1 cellular context compared by ENCODE assay signal in genomic region chr2:158505448-158505934, GRCh38.
TF ChIP-seq lines count a peak whose summit lies in the region.

No MANE protein-coding gene starts in this region.

TF ChIP-seq in K562, 482 proteins besides CTCF, POLR2A, EP300 and RAD21 (continued from another document and continues in another):
- TF ChIP-seq DIDO1 (tag; IDR thresholded peaks at IDR 0.05; ENCODE audit: low read depth) (0 out of 2 replicates have a peak, but pooled peaks have one; percentile 27), HMGXB4 (CRISPR knock-in tag; IDR thresholded peaks at IDR 0.05) (no peak), RBM25 (IDR thresholded peaks at IDR 0.05; ENCODE audit: low read depth, low read length, severe bottlenecking) (no peak), ARID1B (IDR thresholded peaks at IDR 0.05) (peak; percentile 93), WHSC1 (IDR thresholded peaks at IDR 0.05; ENCODE audit: low read length) (no peak), NFIC (IDR thresholded peaks at IDR 0.05) (peak; percentile 65), NUFIP1 (IDR thresholded peaks at IDR 0.05; ENCODE audit: partially characterized antibody) (peak; percentile 47), ZNF318 (IDR thresholded peaks at IDR 0.05; ENCODE audit: borderline replicate concordance in 1 of 2, low read depth in 1 of 2) (no peak), IRF1 (CRISPR knock-in tag; IDR thresholded peaks at IDR 0.05; ENCODE audit: borderline replicate concordance) (no peak), HDAC1 (IDR thresholded peaks at IDR 0.05) (peak; percentile 18 to 84; a peak in 3 of 4 replicates), ZNF592 (IDR thresholded peaks at IDR 0.05) (peak; percentile 55), ZNF253 (CRISPR knock-in tag; conservative IDR thresholded peaks at IDR 0.05) (no peak), JUND (IDR thresholded peaks at IDR 0.05; ENCODE audit: borderline replicate concordance, low read depth, low read length) (no peak), JUND (tag; IDR thresholded peaks at IDR 0.05; ENCODE audit: borderline replicate concordance, low read depth, low read length) (no peak), KDM1A (IDR thresholded peaks at IDR 0.05) (peak; percentile 70 to 78), XRCC5 (IDR thresholded peaks at IDR 0.05; ENCODE audit: low read depth, low read length) (no peak), PTBP1 (IDR thresholded peaks at IDR 0.05; ENCODE audit: low read depth, low read length) (no peak), TCF3 (CRISPR knock-in tag; IDR thresholded peaks at IDR 0.05) (peak; percentile 75), FOXA3 (CRISPR knock-in tag; conservative IDR thresholded peaks at IDR 0.05 in 1 of 2, IDR thresholded peaks at IDR 0.05 in 1 of 2) (no peak), MTA3 (IDR thresholded peaks at IDR 0.05; ENCODE audit: borderline replicate concordance) (peak; percentile 54; the same call in 1 of the 2 replicates), SLC30A9 (CRISPR knock-in tag; IDR thresholded peaks at IDR 0.05) (no peak), GABPA (tag; conservative IDR thresholded peaks at IDR 0.05; ENCODE audit: low read depth) (no peak), EHMT2 (IDR thresholded peaks at IDR 0.05) (peak; percentile 79), HOXB6 (CRISPR knock-in tag; IDR thresholded peaks at IDR 0.05; ENCODE audit: borderline replicate concordance) (no peak), TEAD2 (tag; IDR thresholded peaks at IDR 0.05) (no peak), SOX6 (IDR thresholded peaks at IDR 0.05) (peak; percentile 51), MBD1 (CRISPR knock-in tag; IDR thresholded peaks at IDR 0.05) (no peak), C11orf30 (IDR thresholded peaks at IDR 0.05; ENCODE audit: low read depth) (peak; percentile 97), ZSCAN32 (CRISPR knock-in tag; IDR thresholded peaks at IDR 0.05) (no peak), PHF21A (IDR thresholded peaks at IDR 0.05; ENCODE audit: borderline replicate concordance, low read depth) (no peak), NR1H2 (CRISPR knock-in tag; IDR thresholded peaks at IDR 0.05) (no peak), BMI1 (IDR thresholded peaks at IDR 0.05; ENCODE audit: low read length) (no peak), MAFF (IDR thresholded peaks at IDR 0.05; ENCODE audit: low read length) (peak; percentile 91), ZNF512 (tag; IDR thresholded peaks at IDR 0.05) (no peak), BRF2 (IDR thresholded peaks at IDR 0.05; ENCODE audit: borderline replicate concordance, insufficient read depth, insufficient read length) (no peak), BCL6 (CRISPR knock-in tag; IDR thresholded peaks at IDR 0.05) (no peak), ZBTB49 (CRISPR knock-in tag; IDR thresholded peaks at IDR 0.05; ENCODE audit: borderline replicate concordance) (no peak), CGGBP1 (CRISPR knock-in tag; IDR thresholded peaks at IDR 0.05) (no peak), NEUROD1 (IDR thresholded peaks at IDR 0.05; ENCODE audit: borderline replicate concordance, low read depth, low read length, partially characterized antibody) (peak; percentile 36), ELF4 (CRISPR knock-in tag; IDR thresholded peaks at IDR 0.05) (0 out of 2 replicates have a peak, but pooled peaks have one; percentile 73)
